Comparison of ENCODE assay signal across 17 cellular contexts in the genomic region with DNA sequence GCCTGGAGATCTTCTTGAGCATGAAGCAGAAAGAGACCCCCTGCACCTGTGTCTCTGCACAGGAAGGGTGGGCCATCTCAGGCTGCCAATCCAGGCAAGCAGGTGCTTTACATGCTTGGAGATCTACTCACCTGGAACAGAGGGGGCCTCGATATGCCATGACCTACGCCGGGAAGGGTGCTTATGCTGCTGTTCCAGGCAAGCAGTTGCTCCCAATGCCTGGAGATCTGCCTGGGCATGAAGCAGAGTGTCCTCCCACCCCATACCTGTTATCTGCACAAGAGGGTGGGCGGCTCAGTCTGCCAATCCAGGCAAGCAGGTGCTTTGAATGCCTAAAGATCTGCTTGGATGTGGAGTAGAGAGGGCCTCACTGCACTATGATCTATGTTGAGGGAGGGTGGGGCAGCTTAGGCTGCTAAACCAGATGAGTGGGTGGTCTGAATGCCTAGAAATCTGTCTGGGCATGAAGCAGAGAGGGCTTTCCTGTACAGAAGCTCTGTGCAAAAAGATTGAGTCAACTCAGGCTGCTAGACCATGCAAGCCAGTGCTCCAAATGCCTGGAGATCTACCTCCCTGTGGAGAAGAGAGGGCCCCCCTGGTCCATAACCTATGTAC.
"Had no signal": no experiment of that assay in that cellular context is flagged by ENCODE, and none has a peak within 500 bp of the region (broad histone marks: within the 10 kb centered on the region; RNA-seq: fewer than 3 reads in every experiment).

No MANE protein-coding gene starts in this region.

- H3K9me3 ChIP-seq: MG63 had no signal

- FAIRE-seq: astrocyte, TTC549 had no signal

- H3K27me3 ChIP-seq: MG63 had no signal

- H3K4me3 ChIP-seq: MG63, SK-N-MC had no signal

- DNase-seq: activated B cell treated with CpG ODN at 0.5 μM for 24 hours; activated CD4-positive, alpha-beta T cell treated with anti-CD3 and anti-CD28 coated beads for 1 hour; activated CD8-positive, alpha-beta memory T cell treated with anti-CD3 and anti-CD28 coated beads for 24 hours; activated gamma-delta T cell; activated T-cell treated with anti-CD3 and anti-CD28 coated beads, Interleukin-2, amount 50 U/mL, for 48 hours; amygdala; NCI-H1417 treated with DMSO at 0.1 percent for 48 hours; NCI-H1694; NCI-H2029; NCI-H2107; NCI-H2171 treated with DMSO at 0.1 percent for 48 hours; T1000 had no signal

- H3K9ac ChIP-seq: KMS-11 had no signal

- H3K36me3 ChIP-seq: MG63 had no signal

- H3K4me2 ChIP-seq: KMS-11 had no signal

- H3K27ac ChIP-seq: KMS-11, SK-N-MC had no signal
